11 cellular contexts compared by ENCODE assay signal in genomic region chr15:94272251-94272898, GRCh38. TPM values are rescaled to one million over a fixed set of nuclear protein-coding genes. Genes with fewer than 3 reads are reported as not detected.
A peak's percentile ranks its signal among the peaks of the same experiment; 100 is the strongest.
DNase-seq lines count a peak whose midpoint lies in the region; ATAC-seq and TF ChIP-seq lines count a peak whose summit lies in the region.
"Had no signal": no experiment of that assay in that cellular context is flagged by ENCODE, and none has a peak within 500 bp of the region (broad histone marks: within the 10 kb centered on the region; RNA-seq: fewer than 3 reads in every experiment).

No MANE protein-coding gene starts in this region.

- H3K4me2 ChIP-seq in Loucy (ENCODE audit: low read depth, low read length, poor library complexity, severe bottlenecking): peak overlapping the region; percentile 80

- peaks cover 1% of the 10 kb centered on the region for H3K36me3 Mint-ChIP-seq in activated CD4-positive, alpha-beta T cell treated with anti-CD3 and anti-CD28 coated beads for 36 hours (ENCODE audit: low read depth)
- peaks cover 10% of the 10 kb centered on the region for H3K36me3 Mint-ChIP-seq in stimulated activated effector memory CD8-positive, alpha-beta T cell treated with anti-CD3 and anti-CD28 coated beads, Interleukin-12 subunit alpha, Interleukin-12 subunit beta, amount 100 ng/mL, for 72 hours
- H3K36me3 Mint-ChIP-seq in WTC11: no peaks in the 10 kb centered on the region
- H3K36me3 Mint-ChIP-seq in osteocyte (ENCODE audit: unreplicated experiment): no peaks in the 10 kb centered on the region

- intact Hi-C loops in activated CD4-positive, alpha-beta T cell treated with anti-CD3 and anti-CD28 coated beads for 36 hours (cut with DNase I, micrococcal nuclease): loop anchor here (1.0 to 5.0 kb wide), 4 partner anchors 35 to 50 kb away; no protein-coding TSS in a partner anchor

- no peaks in the 10 kb centered on the region for H4K20me1 ChIP-seq in Loucy (ENCODE audit: insufficient read depth, low read length, poor library complexity, severe bottlenecking)

- H3K9me2 ChIP-seq in Loucy (replicated peaks; ENCODE audit: low read depth, low read length): no peaks in the 10 kb centered on the region

- H3K4me3 Mint-ChIP-seq in activated CD4-positive, alpha-beta T cell treated with anti-CD3 and anti-CD28 coated beads for 36 hours: no peak overlapping the region
- no peak overlapping the region for H3K4me3 Mint-ChIP-seq in stimulated activated effector memory CD8-positive, alpha-beta T cell treated with anti-CD3 and anti-CD28 coated beads, Interleukin-12 subunit alpha, Interleukin-12 subunit beta, amount 100 ng/mL, for 72 hours
- H3K4me3 Mint-ChIP-seq in WTC11: no peak overlapping the region
- no peak overlapping the region for H3K4me3 Mint-ChIP-seq in osteocyte (ENCODE audit: unreplicated experiment)
- H3K4me3 Mint-ChIP-seq: activated naive CD8-positive, alpha-beta T cell had no signal

- H3K36me3 ChIP-seq in Loucy (ENCODE audit: insufficient read depth, low read length): no peaks in the 10 kb centered on the region

- H3K9me3 Mint-ChIP-seq in activated CD4-positive, alpha-beta T cell treated with anti-CD3 and anti-CD28 coated beads for 36 hours (ENCODE audit: low read depth): peaks cover 2% of the 10 kb centered on the region
- H3K9me3 Mint-ChIP-seq in stimulated activated effector memory CD8-positive, alpha-beta T cell treated with anti-CD3 and anti-CD28 coated beads, Interleukin-12 subunit alpha, Interleukin-12 subunit beta, amount 100 ng/mL, for 72 hours: no peaks in the 10 kb centered on the region
- H3K9me3 Mint-ChIP-seq in WTC11: no peaks in the 10 kb centered on the region
- peaks cover 4% of the 10 kb centered on the region for H3K9me3 Mint-ChIP-seq in osteocyte (ENCODE audit: unreplicated experiment)

- POLR2A ChIA-PET in activated CD4-positive, alpha-beta T cell treated with anti-CD3 and anti-CD28 coated beads for 36 hours (lab: Charles Lee): no interaction called here
- POLR2A ChIA-PET in WTC11 (lab: Charles Lee): no interaction called here

- H3K9me3 ChIP-seq in Loucy (ENCODE audit: insufficient read depth, low read depth, low read length): no peaks in the 10 kb centered on the region

- no peak overlapping the region for H3K27ac Mint-ChIP-seq in activated CD4-positive, alpha-beta T cell treated with anti-CD3 and anti-CD28 coated beads for 36 hours
- H3K27ac Mint-ChIP-seq in stimulated activated effector memory CD8-positive, alpha-beta T cell treated with anti-CD3 and anti-CD28 coated beads, Interleukin-12 subunit alpha, Interleukin-12 subunit beta, amount 100 ng/mL, for 72 hours: no peak overlapping the region
- H3K27ac Mint-ChIP-seq in WTC11 (no peak overlapping the region), osteocyte (ENCODE audit: unreplicated experiment) (no peak overlapping the region)
- H3K27ac Mint-ChIP-seq: activated naive CD8-positive, alpha-beta T cell had no signal

- peaks cover 9% of the 10 kb centered on the region for H3K4me1 Mint-ChIP-seq in activated CD4-positive, alpha-beta T cell treated with anti-CD3 and anti-CD28 coated beads for 36 hours
- H3K4me1 Mint-ChIP-seq in stimulated activated effector memory CD8-positive, alpha-beta T cell treated with anti-CD3 and anti-CD28 coated beads, Interleukin-12 subunit alpha, Interleukin-12 subunit beta, amount 100 ng/mL, for 72 hours: peaks cover 9% of the 10 kb centered on the region
- H3K4me1 Mint-ChIP-seq in WTC11 (no peaks in the 10 kb centered on the region), osteocyte (ENCODE audit: unreplicated experiment) (no peaks in the 10 kb centered on the region)

- no peaks in the 10 kb centered on the region for H3K27me3 Mint-ChIP-seq in activated CD4-positive, alpha-beta T cell treated with anti-CD3 and anti-CD28 coated beads for 36 hours
- no peaks in the 10 kb centered on the region for H3K27me3 Mint-ChIP-seq in WTC11 (ENCODE audit: low read depth)
- H3K27me3 Mint-ChIP-seq in osteocyte (ENCODE audit: unreplicated experiment): no peaks in the 10 kb centered on the region
- H3K27me3 Mint-ChIP-seq: activated naive CD8-positive, alpha-beta T cell had no signal

- ATAC-seq in activated CD4-positive, alpha-beta T cell treated with anti-CD3 and anti-CD28 coated beads for 36 hours: peak; percentile 83
- peak; percentile 77 for ATAC-seq in HG02852 (IDR thresholded peaks at IDR 0.05; ENCODE audit: unreplicated experiment)
- peak; percentile 92 for ATAC-seq in stimulated activated effector memory CD8-positive, alpha-beta T cell treated with anti-CD3 and anti-CD28 coated beads, Interleukin-12 subunit alpha, Interleukin-12 subunit beta, amount 100 ng/mL, for 72 hours
- no peak for ATAC-seq in WTC11

- H3F3A ChIP-seq in Loucy (ENCODE audit: low read depth): peaks cover 15% of the 10 kb centered on the region

- H3K4me3 ChIP-seq in Loucy (ENCODE audit: low read length, poor library complexity, severe bottlenecking): peak overlapping the region; percentile 63
- H3K4me3 ChIP-seq: SK-N-MC had no signal

- no peak for TF ChIP-seq CTCF in Loucy (conservative IDR thresholded peaks at IDR 0.05; ENCODE audit: low read length)
- no peak for TF ChIP-seq CTCF in WTC11 (IDR thresholded peaks at IDR 0.05)
- no peak for TF ChIP-seq CTCF in osteocyte (IDR thresholded peaks at IDR 0.05)

- DNase-seq in activated CD4-positive, alpha-beta T cell treated with anti-CD3 and anti-CD28 coated beads for 36 hours: no peak
- DNase-seq in activated CD4-positive, alpha-beta T cell treated with anti-CD3 and anti-CD28 coated beads, Interleukin-2, amount 50 U/mL, for 1 hour: no peak
- no peak for DNase-seq in stimulated activated effector memory CD8-positive, alpha-beta T cell treated with anti-CD3 and anti-CD28 coated beads, Interleukin-12 subunit alpha, Interleukin-12 subunit beta, amount 100 ng/mL, for 72 hours (ENCODE audit: low spot score in 2 of 2)
- no peak for DNase-seq in NCI-H2196 treated with DMSO at 0.1 percent for 48 hours (lab: John Stamatoyannopoulos, UW; ENCODE audit: unreplicated experiment)
- no peak for DNase-seq in WTC11 (ENCODE audit: low spot score)
- DNase-seq in osteocyte (ENCODE audit: extremely low spot score, unreplicated experiment): no peak
- DNase-seq: NCI-H1048 had no signal

- peaks cover 89% of the 10 kb centered on the region for H3K79me2 ChIP-seq in Loucy (ENCODE audit: insufficient read depth, low read length)

- no peak overlapping the region for H2AFZ ChIP-seq in Loucy (ENCODE audit: low read length)

- peaks cover 70% of the 10 kb centered on the region for H3K4me1 ChIP-seq in Loucy (ENCODE audit: insufficient read depth, low read length, poor library complexity, severe bottlenecking)

- CTCF ChIA-PET in activated CD4-positive, alpha-beta T cell treated with anti-CD3 and anti-CD28 coated beads for 36 hours (lab: Charles Lee): no interaction called here
- CTCF ChIA-PET in WTC11 (lab: Charles Lee): no interaction called here

- no peaks in the 10 kb centered on the region for H3K27me3 ChIP-seq in Loucy (ENCODE audit: insufficient read depth, low read length, poor library complexity, severe bottlenecking)

- H3K9ac ChIP-seq in Loucy (ENCODE audit: low read depth, low read length, poor library complexity, severe bottlenecking): peak overlapping the region; percentile 71

TF ChIP-seq in WTC11, 78 proteins besides CTCF, POLR2A, EP300 and RAD21:
- TF ChIP-seq FOXJ3 (CRISPR knock-in tag; IDR thresholded peaks at IDR 0.05; ENCODE audit: borderline replicate concordance) (no peak), RELA (CRISPR knock-in tag; IDR thresholded peaks at IDR 0.05; ENCODE audit: borderline replicate concordance) (no peak), RORB (CRISPR knock-in tag; IDR thresholded peaks at IDR 0.05) (no peak), MYBL2 (CRISPR knock-in tag; IDR thresholded peaks at IDR 0.05) (no peak), FOXK1 (CRISPR knock-in tag; IDR thresholded peaks at IDR 0.05) (no peak), ZNF671 (CRISPR knock-in tag; IDR thresholded peaks at IDR 0.05) (no peak), FOXP1 (CRISPR knock-in tag; IDR thresholded peaks at IDR 0.05; ENCODE audit: borderline replicate concordance) (no peak), CREM (CRISPR knock-in tag; IDR thresholded peaks at IDR 0.05) (no peak), MLX (CRISPR knock-in tag; IDR thresholded peaks at IDR 0.05) (no peak)

RNA-seq across cellular contexts. Expression of gene MCTP2, which starts 41.0 kb away (rescaled TPM):
- total RNA-seq in activated CD4-positive, alpha-beta T cell treated with anti-CD3 and anti-CD28 coated beads for 36 hours: 10 to 100 TPM; 25.2 to 27.8 TPM
- 7.3 to 7.4 TPM (median 7.4 TPM) in 3 replicates for total RNA-seq in WTC11 (2021)
- 0.26 and 0.32 TPM in 2 replicates for total RNA-seq in osteocyte
